Comparison of ENCODE assay signal across 28 cellular contexts in the genomic region with DNA sequence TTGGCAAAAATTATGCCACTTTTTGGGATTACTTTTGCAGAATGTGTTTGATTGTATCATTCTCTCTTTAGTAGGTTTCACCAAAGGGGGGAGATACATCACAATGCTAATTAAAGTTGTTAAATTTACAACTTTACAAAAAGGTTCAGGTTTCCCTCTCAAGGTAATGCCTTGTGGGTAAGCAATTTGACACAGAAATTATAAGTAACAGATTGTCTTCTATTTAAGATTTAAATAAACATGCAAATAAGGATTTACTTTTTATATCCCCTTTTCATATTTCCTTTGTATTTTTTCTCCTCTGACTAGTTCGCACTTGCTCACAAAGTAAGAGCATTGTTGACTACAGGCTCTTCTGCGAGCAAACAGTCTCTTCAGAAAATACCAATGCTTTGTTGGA.
"Had no signal": no experiment of that assay in that cellular context is flagged by ENCODE, and none has a peak within 500 bp of the region (broad histone marks: within the 10 kb centered on the region; RNA-seq: fewer than 3 reads in every experiment).

No MANE protein-coding gene starts in this region.

- H3K27me3 ChIP-seq: ascending aorta, cardiac muscle cell, Peyer's patch, SJSA1 had no signal

- H3K9ac ChIP-seq: SK-N-SH had no signal

- ATAC-seq: activated CD4-positive, alpha-beta T cell treated with anti-CD3 and anti-CD28 coated beads for 36 hours; activated CD4-positive, CD25-positive, alpha-beta regulatory T cell treated with anti-CD3 and anti-CD28 coated beads, Interleukin-2, amount 50 U/mL, for 24 hours; activated CD8-positive, alpha-beta T cell treated with anti-CD3 and anti-CD28 coated beads, Interleukin-2, amount 10 ng/mL, durations not matched to agents 7 days and 5 days; PC-3 had no signal

- H3K4me3 ChIP-seq: ascending aorta, cardiac muscle cell, Peyer's patch, SJSA1 had no signal

- H3K4me2 ChIP-seq: SK-N-SH had no signal

- H3K9me3 ChIP-seq: ascending aorta, Peyer's patch, SJSA1, SK-N-SH had no signal

- FAIRE-seq: TTC549 had no signal

- DNase-seq: activated CD4-positive, alpha-beta T cell treated with anti-CD3 and anti-CD28 coated beads for 36 hours; activated CD4-positive, alpha-beta T cell treated with anti-CD3 and anti-CD28 coated beads, Interleukin-2, amount 10 ng/mL, durations not matched to agents 7 days and 5 days; activated CD4-positive, alpha-beta T cell treated with anti-CD3 and anti-CD28 coated beads, Interleukin-2, amount 50 U/mL, for 48 hours; activated CD8-positive, alpha-beta T cell treated with anti-CD3 and anti-CD28 coated beads, Interleukin-2, amount 10 ng/mL, durations not matched to agents 7 days and 5 days; activated gamma-delta T cell; activated naive CD4-positive, alpha-beta T cell treated with Interleukin-2 at 50 U/mL for 16 hours; activated naive CD8-positive, alpha-beta T cell treated with anti-CD3 and anti-CD28 coated beads, Interleukin-2, amount 10 ng/mL, durations not matched to agents 7 days and 5 days; activated T-cell treated with anti-CD3 and anti-CD28 coated beads, Interleukin-2, amount 50 U/mL, for 24 hours; amygdala; NCI-H1105; NCI-H1417 treated with DMSO at 0.1 percent for 48 hours; NCI-H187 treated with DMSO at 0.1 percent for 48 hours; NCI-H2081; NCI-H226; NCI-H446 treated with DMSO at 0.1 percent for 48 hours; NCI-H524; NCI-H748 treated with DMSO at 0.1 percent for 48 hours; NK-92 treated with Interleukin-12 subunit alpha and Interleukin-12 subunit beta, amount 100 ng/mL, for 24 hours; PC-3; Peyer's patch; RPMI8226; SHP77 treated with DMSO at 0.1 percent for 48 hours; SK-N-SH had no signal

- H3K36me3 ChIP-seq: cardiac muscle cell had no signal

- H3K27ac ChIP-seq: ascending aorta, cardiac muscle cell, Peyer's patch, SJSA1 had no signal
